Comparison of ENCODE assay signal across 8 cellular contexts in the genomic region with DNA sequence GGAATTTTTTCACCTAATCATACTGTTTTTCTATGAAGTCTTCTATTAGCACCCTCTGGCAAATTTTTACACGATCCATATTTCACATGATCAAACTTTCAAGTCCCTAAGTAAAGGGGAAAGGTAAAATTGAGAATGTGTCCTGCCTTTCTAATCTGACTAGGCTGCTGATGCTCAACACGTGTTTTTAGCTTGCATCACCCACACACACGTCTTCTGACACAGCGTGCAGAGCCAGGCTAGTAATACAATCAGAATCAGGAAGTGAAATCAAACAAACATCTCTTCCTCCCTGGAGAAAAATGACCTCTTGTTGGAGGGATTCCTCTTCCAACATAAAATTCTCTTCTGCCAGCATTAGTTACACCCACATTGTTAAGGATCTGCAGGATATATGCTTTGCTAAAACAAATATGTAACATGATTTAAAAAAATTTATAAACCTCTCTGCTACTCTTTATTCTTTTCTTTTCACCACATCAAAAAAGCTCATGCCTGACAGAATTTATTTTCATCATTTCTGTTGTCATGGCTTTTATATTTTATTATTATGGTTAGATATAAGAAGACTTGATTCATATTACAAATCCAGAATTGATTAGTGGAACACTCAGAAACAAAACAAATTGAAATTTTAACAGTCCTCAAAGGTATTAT.
A peak's percentile ranks its signal among the peaks of the same experiment; 100 is the strongest.
DNase-seq lines count a peak whose midpoint lies in the region; ATAC-seq and TF ChIP-seq lines count a peak whose summit lies in the region.

No MANE protein-coding gene starts in this region.

- H3K4me2 ChIP-seq in hepatocyte: no peak overlapping the region

- WGBS in hepatocyte (ENCODE audit: low lambda C conversion rate, missing lambda C conversion rate): 40% methylated on average over 4 of the region's 4 CpGs

- H3K4me3 Mint-ChIP-seq in activated naive CD8-positive, alpha-beta T cell treated with anti-CD3 and anti-CD28 coated beads, Interleukin-2, amount 10 ng/mL, durations not matched to agents 7 days and 5 days: peak overlapping the region; percentile 15

- H3K27me3 Mint-ChIP-seq in activated naive CD8-positive, alpha-beta T cell treated with anti-CD3 and anti-CD28 coated beads, Interleukin-2, amount 10 ng/mL, durations not matched to agents 7 days and 5 days: no peaks in the 10 kb centered on the region

- no peaks in the 10 kb centered on the region for H3K9me2 ChIP-seq in hepatocyte (replicated peaks; ENCODE audit: insufficient read depth)

- H3K27me3 ChIP-seq in BJ (ENCODE audit: control insufficient read depth, insufficient read depth, low read length): no peaks in the 10 kb centered on the region
- H3K27me3 ChIP-seq in hepatocyte: no peaks in the 10 kb centered on the region

- no peaks in the 10 kb centered on the region for H4K20me1 ChIP-seq in hepatocyte (ENCODE audit: insufficient read depth, poor library complexity, severe bottlenecking)

- no peaks in the 10 kb centered on the region for H3K9me3 ChIP-seq in hepatocyte (ENCODE audit: low read depth)

- H3K36me3 Mint-ChIP-seq in activated naive CD8-positive, alpha-beta T cell treated with anti-CD3 and anti-CD28 coated beads, Interleukin-2, amount 10 ng/mL, durations not matched to agents 7 days and 5 days: no peaks in the 10 kb centered on the region

- no peaks in the 10 kb centered on the region for H3K4me1 ChIP-seq in hepatocyte (ENCODE audit: insufficient read depth)

- CTCF ChIA-PET in BJ (lab: Yijun Ruan, JAX): interaction anchor here (0.6 to 1.4 kb wide), 3 partner anchors 9 to 241 kb away, joined by 3 to 4 read pairs (median 4); no protein-coding TSS in a partner anchor

- H3K4me1 Mint-ChIP-seq in activated naive CD8-positive, alpha-beta T cell treated with anti-CD3 and anti-CD28 coated beads, Interleukin-2, amount 10 ng/mL, durations not matched to agents 7 days and 5 days: peaks cover 22% of the 10 kb centered on the region

- H3K4me3 ChIP-seq in BJ (ENCODE audit: low read depth, low read length) (no peak overlapping the region), hepatocyte (no peak overlapping the region)

- no peaks in the 10 kb centered on the region for H3K79me2 ChIP-seq in hepatocyte

- POLR2A ChIA-PET in BJ (lab: Charles Lee): no interaction called here
- POLR2A ChIA-PET in activated naive CD8-positive, alpha-beta T cell treated with anti-CD3 and anti-CD28 coated beads, Interleukin-2, amount 10 ng/mL, durations not matched to agents 7 days and 5 days (lab: Charles Lee): interaction anchor here (2.0 kb wide), 1 partner anchor 123 kb away, joined by 7 read pairs; no protein-coding TSS in a partner anchor

- H3K27ac ChIP-seq in hepatocyte: no peak overlapping the region

- H3K27ac Mint-ChIP-seq in activated naive CD8-positive, alpha-beta T cell treated with anti-CD3 and anti-CD28 coated beads, Interleukin-2, amount 10 ng/mL, durations not matched to agents 7 days and 5 days: peak overlapping the region; percentile 75

- ATAC-seq in GM21576 (IDR thresholded peaks at IDR 0.05; ENCODE audit: unreplicated experiment): peak; percentile 82
- ATAC-seq in activated naive CD8-positive, alpha-beta T cell treated with anti-CD3 and anti-CD28 coated beads, Interleukin-2, amount 10 ng/mL, durations not matched to agents 7 days and 5 days (ENCODE audit: low read depth): peak; percentile 86

- no peaks in the 10 kb centered on the region for H3K9me3 Mint-ChIP-seq in activated naive CD8-positive, alpha-beta T cell treated with anti-CD3 and anti-CD28 coated beads, Interleukin-2, amount 10 ng/mL, durations not matched to agents 7 days and 5 days

- no peaks in the 10 kb centered on the region for H3K36me3 ChIP-seq in BJ (ENCODE audit: control insufficient read depth, insufficient read depth, low read length)
- no peaks in the 10 kb centered on the region for H3K36me3 ChIP-seq in hepatocyte (replicated peaks; ENCODE audit: insufficient read depth, low read depth)

- H2AFZ ChIP-seq in hepatocyte: peak overlapping the region; percentile 22

- DNase-seq in BJ (ENCODE audit: low read depth) (peak; percentile 75), NOMO-1 treated with dmso at 0.1 percent for 144 hours (lab: John Stamatoyannopoulos, UW; ENCODE audit: unreplicated experiment) (peak; percentile 98), hepatocyte (ENCODE audit: low spot score) (peak; percentile 60), DMS 273 (lab: John Stamatoyannopoulos, UW; ENCODE audit: unreplicated experiment) (no peak), NCI-H146 treated with DMSO at 0.1 percent for 48 hours (lab: John Stamatoyannopoulos, UW; ENCODE audit: unreplicated experiment) (no peak)
- no peak for DNase-seq in activated naive CD8-positive, alpha-beta T cell treated with anti-CD3 and anti-CD28 coated beads, Interleukin-2, amount 10 ng/mL, durations not matched to agents 7 days and 5 days
- peak in 2 of 3 experiments; percentile 11 to 18 for DNase-seq in stimulated activated CD4-positive, alpha-beta T cell treated with anti-CD3 and anti-CD28 coated beads, TNF-alpha, amount 100 ng/mL, for 24 hours (ENCODE audit: low read depth in 3 of 3)

- TF ChIP-seq CTCF in BJ (IDR thresholded peaks at IDR 0.05; ENCODE audit: insufficient read depth, low read depth, low read length): no peak
- TF ChIP-seq CTCF in hepatocyte (IDR thresholded peaks at IDR 0.05; ENCODE audit: poor library complexity): no peak

Comparison
In these comparisons a context has a peak if more than half of its experiments do, and no peak if none do; other contexts are left out.
1. DNase-seq: peak in BJ (single experiment), NOMO-1 treated with dmso at 0.1 percent for 144 hours (single experiment), hepatocyte (single experiment) and stimulated activated CD4-positive, alpha-beta T cell treated with anti-CD3 and anti-CD28 coated beads, TNF-alpha, amount 100 ng/mL, for 24 hours (2 of 3); none in activated naive CD8-positive, alpha-beta T cell treated with anti-CD3 and anti-CD28 coated beads, Interleukin-2, amount 10 ng/mL, durations not matched to agents 7 days and 5 days (single experiment), DMS 273 (single experiment) and NCI-H146 treated with DMSO at 0.1 percent for 48 hours (single experiment).